Comparison of ENCODE assay signal across 16 cellular contexts in genomic region chr16:1366060-1366711, GRCh38.
"Had no signal": no experiment of that assay in that cellular context is flagged by ENCODE, and none has a peak within 500 bp of the region (broad histone marks: within the 10 kb centered on the region; RNA-seq: fewer than 3 reads in every experiment).

No MANE protein-coding gene starts in this region.

- ATAC-seq: activated CD4-positive, CD25-positive, alpha-beta regulatory T cell treated with anti-CD3 and anti-CD28 coated beads, Interleukin-2, amount 50 U/mL, for 24 hours; foreskin keratinocyte; mucosa of descending colon; naive thymus-derived CD4-positive, alpha-beta T cell had no signal

- DNase-seq: activated gamma-delta T cell treated with Interleukin-2 at 50 U/mL for 16 hours; activated T-cell treated with anti-CD3 and anti-CD28 coated beads, Interleukin-2, amount 50 U/mL, for 48 hours; effector memory CD4-positive, alpha-beta T cell; foreskin keratinocyte; glutamatergic neuron; hypothalamus; left ventricle myocardium inferior; mucosa of descending colon; naive thymus-derived CD4-positive, alpha-beta T cell; stimulated activated CD4-positive, alpha-beta T cell treated with anti-CD3 and anti-CD28 coated beads, Interleukin-1b, Interleukin-23, amount 100 ng/mL, for 48 hours; T-helper 9 cell; tibial artery had no signal

- H3K27ac ChIP-seq: ascending aorta, foreskin keratinocyte, left ventricle myocardium inferior, parathyroid adenoma, tibial artery had no signal

- H2AFZ ChIP-seq: parathyroid adenoma had no signal

- H3K79me2 ChIP-seq: parathyroid adenoma had no signal

- H3K27me3 ChIP-seq: ascending aorta, breast epithelium, foreskin keratinocyte, tibial artery had no signal

- H3K9me3 ChIP-seq: ascending aorta, breast epithelium, left ventricle myocardium inferior, mucosa of descending colon, tibial artery had no signal

- H3K4me3 ChIP-seq: ascending aorta, breast epithelium, left ventricle myocardium inferior, mucosa of descending colon, tibial artery had no signal

- H3K9ac ChIP-seq: parathyroid adenoma had no signal

- H3K4me1 ChIP-seq: ascending aorta, breast epithelium, foreskin keratinocyte, left ventricle myocardium inferior, parathyroid adenoma, tibial artery had no signal
